Comparison of ENCODE assay signal across 12 cellular contexts in genomic region chr20:4937422-4938319, GRCh38.
DNase-seq lines count a peak whose midpoint lies in the region; ATAC-seq and TF ChIP-seq lines count a peak whose summit lies in the region.
"Had no signal": no experiment of that assay in that cellular context is flagged by ENCODE, and none has a peak within 500 bp of the region (broad histone marks: within the 10 kb centered on the region; RNA-seq: fewer than 3 reads in every experiment).

No MANE protein-coding gene starts in this region.

- peak; percentile 96 for ATAC-seq in mucosa of descending colon
- ATAC-seq: activated naive CD4-positive, alpha-beta T cell treated with anti-CD3 and anti-CD28 coated beads, Interleukin-2, amount 50 U/mL, for 72 hours; SK-N-SH treated with all-trans-retinoic acid at 6 μM for 48 hours had no signal

- DNase-seq in DMS53 treated with DMSO at 0.1 percent for 48 hours (lab: John Stamatoyannopoulos, UW; ENCODE audit: unreplicated experiment), result peak; percentile 53
- peak; percentile 78 for DNase-seq in NCI-H2029 (lab: John Stamatoyannopoulos, UW)
- peak; percentile 69 to 78 for DNase-seq in SHP77 (lab: John Stamatoyannopoulos, UW)
- DNase-seq in mucosa of descending colon, result peak in 2 of 3 donors; percentile 38 to 42
- no peak for DNase-seq in thyroid gland
- DNase-seq in effector CD4-positive, alpha-beta T cell, result no peak
- DNase-seq in NCI-H128 (lab: John Stamatoyannopoulos, UW; ENCODE audit: unreplicated experiment), result no peak
- no peak for DNase-seq in activated T-cell treated with anti-CD3 and anti-CD28 coated beads for 4 hours
- DNase-seq: EL, islet precursor cell had no signal

- 72% methylated on average over 5 of the region's 5 CpGs for WGBS in thyroid gland, 2 donors

- TF ChIP-seq CTCF in mucosa of descending colon (IDR thresholded peaks at IDR 0.05) (no peak), thyroid gland (IDR thresholded peaks at IDR 0.05) (no peak)

- H3K36me3 ChIP-seq in mucosa of descending colon (ENCODE audit: low read depth) (no peaks in the 10 kb centered on the region), thyroid gland (no peaks in the 10 kb centered on the region)

- H3K4me3 ChIP-seq in mucosa of descending colon (no peak overlapping the region), thyroid gland (replicated peaks in 1 of 3) (no peak overlapping the region)

- intact Hi-C loops in mucosa of descending colon (cut with DNase I, micrococcal nuclease), result no loop called here
- intact Hi-C loops in thyroid gland (cut with DNase I), result no loop called here

- H3K4me1 ChIP-seq in mucosa of descending colon (ENCODE audit: low read depth) (peaks cover 12% of the 10 kb centered on the region), thyroid gland (peaks cover 0 to 14% of the 10 kb centered on the region in 2 donors)

- no peaks in the 10 kb centered on the region for H3K27me3 ChIP-seq in thyroid gland

- no peak for TF ChIP-seq POLR2A in thyroid gland (IDR thresholded peaks at IDR 0.05)

- H3K9me3 ChIP-seq in mucosa of descending colon (no peaks in the 10 kb centered on the region), thyroid gland (no peaks in the 10 kb centered on the region)

- no peak overlapping the region for H3K27ac ChIP-seq in thyroid gland

Comparison
In these comparisons a context has a peak if more than half of its experiments do, and no peak if none do; other contexts are left out.
1. DNase-seq: peak in DMS53 treated with DMSO at 0.1 percent for 48 hours (single experiment), NCI-H2029 (single experiment), SHP77 (2 of 2) and mucosa of descending colon (2 of 3); none in thyroid gland (0 of 2), effector CD4-positive, alpha-beta T cell (single experiment), NCI-H128 (single experiment) and activated T-cell treated with anti-CD3 and anti-CD28 coated beads for 4 hours (single experiment).